ENCODE assay signal across 9 cellular contexts in the genomic region with DNA sequence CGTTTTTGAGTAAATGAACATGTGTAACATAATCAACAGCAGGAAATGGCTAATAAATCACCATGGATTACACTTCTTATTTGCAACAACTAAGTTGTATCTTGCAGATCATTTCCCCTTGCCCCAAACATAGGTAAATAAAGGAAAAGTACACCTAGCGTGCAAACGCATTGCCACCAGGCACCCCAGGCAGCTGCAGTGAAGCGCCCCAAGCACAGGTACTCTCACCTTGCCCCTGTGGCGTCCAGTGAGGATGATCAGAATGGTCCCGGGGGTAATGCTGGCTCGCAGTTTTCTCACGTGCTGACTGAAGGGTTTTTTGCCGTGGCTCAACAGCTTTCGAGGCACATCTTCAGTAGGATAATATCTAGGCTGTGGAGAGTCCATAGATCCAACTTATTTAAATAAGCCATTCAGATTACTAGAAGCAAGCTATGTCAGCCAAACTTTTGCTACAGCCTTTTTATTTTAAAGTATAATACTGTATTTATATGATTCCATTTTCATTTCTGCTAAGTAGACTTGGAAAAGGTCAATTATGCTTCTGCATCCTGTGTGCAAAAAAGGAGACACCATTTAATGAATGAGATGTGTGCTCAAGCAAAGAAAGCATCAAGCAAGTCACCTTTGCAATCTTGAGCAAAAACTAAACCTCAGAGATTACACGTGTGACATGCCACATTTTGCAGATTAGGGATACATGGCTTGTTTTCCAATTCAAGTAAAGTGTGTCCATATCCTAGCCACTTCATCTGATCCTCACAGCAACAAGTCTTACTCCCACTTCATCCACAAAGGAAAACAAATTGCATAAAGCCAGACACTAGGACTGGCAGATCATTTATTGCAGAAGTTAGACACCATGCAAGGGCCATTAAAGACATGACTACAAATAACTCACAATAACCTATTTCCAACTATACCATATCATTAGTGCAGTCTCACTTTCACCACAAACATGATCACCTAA. TPM values are rescaled to one million over a fixed set of nuclear protein-coding genes. Genes with fewer than 3 reads are reported as not detected.
DNase-seq lines count a peak whose midpoint lies in the region; ATAC-seq and TF ChIP-seq lines count a peak whose summit lies in the region.
"Had no signal": no experiment of that assay in that cellular context is flagged by ENCODE, and none has a peak within 500 bp of the region (broad histone marks: within the 10 kb centered on the region; RNA-seq: fewer than 3 reads in every experiment).

No MANE protein-coding gene starts in this region.

- no peaks in the 10 kb centered on the region for H3K9me3 Mint-ChIP-seq in activated CD4-positive, alpha-beta memory T cell treated with anti-CD3 and anti-CD28 coated beads, Interleukin-2, amount 10 ng/mL, durations not matched to agents 7 days and 5 days

- POLR2A ChIA-PET in A673 (lab: Charles Lee; ENCODE audit: low non-redundant PET) = no interaction called here
- POLR2A ChIA-PET in activated CD4-positive, alpha-beta memory T cell treated with anti-CD3 and anti-CD28 coated beads, Interleukin-2, amount 10 ng/mL, durations not matched to agents 7 days and 5 days (lab: Charles Lee) = interaction anchor here (1.0 to 1.6 kb wide), 2 partner anchors 11 to 281 kb away, joined by 4 to 6 read pairs; partner anchors contain the start of genes PTPN11 and TRAFD1

- no peaks in the 10 kb centered on the region for H3K9me3 ChIP-seq in A673 (ENCODE audit: low read depth, low read length, poor library complexity, severe bottlenecking)
- no peaks in the 10 kb centered on the region for H3K9me3 ChIP-seq in iPS-15b (ENCODE audit: control insufficient read depth, insufficient read depth, low read length)

- H3K4me3 Mint-ChIP-seq in activated CD4-positive, alpha-beta memory T cell treated with anti-CD3 and anti-CD28 coated beads, Interleukin-2, amount 10 ng/mL, durations not matched to agents 7 days and 5 days = peak overlapping the region; percentile 98

- H3K4me1 ChIP-seq in A673 (ENCODE audit: insufficient read depth, low read length, poor library complexity, severe bottlenecking) (peaks cover 12% of the 10 kb centered on the region), iPS-15b (ENCODE audit: control insufficient read depth, insufficient read depth, low read length) (no peaks in the 10 kb centered on the region), foreskin keratinocyte (peaks cover 15% of the 10 kb centered on the region)

- no peak overlapping the region for H3K27ac Mint-ChIP-seq in activated CD4-positive, alpha-beta memory T cell treated with anti-CD3 and anti-CD28 coated beads, Interleukin-2, amount 10 ng/mL, durations not matched to agents 7 days and 5 days

- H3K9ac ChIP-seq in iPS-15b (ENCODE audit: low read depth, low read length) = no peak overlapping the region

- H3K4me1 Mint-ChIP-seq in activated CD4-positive, alpha-beta memory T cell treated with anti-CD3 and anti-CD28 coated beads, Interleukin-2, amount 10 ng/mL, durations not matched to agents 7 days and 5 days = peaks cover 44% of the 10 kb centered on the region

- H3K27me3 ChIP-seq in A673 (replicated peaks; ENCODE audit: insufficient read depth, low read depth, low read length, poor library complexity) = no peaks in the 10 kb centered on the region
- no peaks in the 10 kb centered on the region for H3K27me3 ChIP-seq in iPS-15b (ENCODE audit: control insufficient read depth, insufficient read depth, low read length)
- H3K27me3 ChIP-seq in foreskin keratinocyte = no peaks in the 10 kb centered on the region

- peak overlapping the region; percentile 83 for H3K4me3 ChIP-seq in A673 (ENCODE audit: low read depth, low read length, poor library complexity, severe bottlenecking)
- H3K4me3 ChIP-seq in iPS-15b (ENCODE audit: low read depth, low read length) = peak overlapping the region; percentile 99
- peak overlapping the region in 1 of 2 donors; percentile 72 for H3K4me3 ChIP-seq in foreskin fibroblast (ENCODE audit: low read depth in 1 of 2, low read length in 2 of 2)

- ATAC-seq in HG03439 (IDR thresholded peaks at IDR 0.05; ENCODE audit: unreplicated experiment) (no peak), foreskin keratinocyte (no peak)

- intact Hi-C loops in A673 (cut with micrococcal nuclease; ENCODE audit: unreplicated experiment) = no loop called here

- peak; percentile 7 for TF ChIP-seq POLR2A in GM19193 (IDR thresholded peaks at IDR 0.05; ENCODE audit: extremely low read depth, insufficient read depth, insufficient read length)

- H3K36me3 Mint-ChIP-seq in activated CD4-positive, alpha-beta memory T cell treated with anti-CD3 and anti-CD28 coated beads, Interleukin-2, amount 10 ng/mL, durations not matched to agents 7 days and 5 days (ENCODE audit: low read depth) = peaks cover 55% of the 10 kb centered on the region

- no TSS peak for BruUV-seq in A673 (replicated peaks; lab: Mats Ljungman, UMichigan)

- H3K27ac ChIP-seq in A673 (ENCODE audit: low read depth, low read length, poor library complexity, severe bottlenecking) (peak overlapping the region; percentile 95), foreskin keratinocyte (no peak overlapping the region)

- no peak for TF ChIP-seq CTCF in A673 (conservative IDR thresholded peaks at IDR 0.05; ENCODE audit: low read depth, low read length)
- no peak for TF ChIP-seq CTCF in foreskin fibroblast (IDR thresholded peaks at IDR 0.05; ENCODE audit: low read depth, low read length)
- no peak for TF ChIP-seq CTCF in foreskin keratinocyte (conservative IDR thresholded peaks at IDR 0.05)

- DNase-seq in A673 (ENCODE audit: low spot score) (no peak), foreskin fibroblast (no peak), AG08396 (ENCODE audit: low spot score) (no peak), foreskin keratinocyte (no peak)
- DNase-seq in activated CD4-positive, alpha-beta memory T cell treated with anti-CD3 and anti-CD28 coated beads, Interleukin-2, amount 10 ng/mL, durations not matched to agents 7 days and 5 days = no peak
- DNase-seq: SIG-M5 had no signal

- H3K27me3 Mint-ChIP-seq in activated CD4-positive, alpha-beta memory T cell treated with anti-CD3 and anti-CD28 coated beads, Interleukin-2, amount 10 ng/mL, durations not matched to agents 7 days and 5 days = no peaks in the 10 kb centered on the region

- CTCF ChIA-PET in A673 (lab: Charles Lee) = interaction anchor here (0.6 kb wide), 1 partner anchor 790 kb away, joined by 5 read pairs; no protein-coding TSS in a partner anchor
- CTCF ChIA-PET in activated CD4-positive, alpha-beta memory T cell treated with anti-CD3 and anti-CD28 coated beads, Interleukin-2, amount 10 ng/mL, durations not matched to agents 7 days and 5 days (lab: Charles Lee) = interaction anchor here (1.3 to 1.9 kb wide), 2 partner anchors 27 to 209 kb away, joined by 3 to 5 read pairs; no protein-coding TSS in a partner anchor

- H3K36me3 ChIP-seq in A673 (ENCODE audit: insufficient read depth, low read length, poor library complexity, severe bottlenecking) (peaks cover 52% of the 10 kb centered on the region), iPS-15b (ENCODE audit: control insufficient read depth, insufficient read depth, low read length) (peaks cover 29% of the 10 kb centered on the region)

RNA-seq across cellular contexts. Expression of gene RPL6, which starts 2.6 kb away (rescaled TPM):
- 1,517 and 1,605 TPM in 2 replicates for total RNA-seq in A673 (2021)
- total RNA-seq in activated CD4-positive, alpha-beta memory T cell treated with anti-CD3 and anti-CD28 coated beads, Interleukin-2, amount 10 ng/mL, durations not matched to agents 7 days and 5 days = 100 to 1,000 TPM; 911 to 941 TPM
- 1,897 and 1,923 TPM in 2 replicates for total RNA-seq in foreskin keratinocyte
- polyA plus RNA-seq in foreskin keratinocyte = 2,205 and 2,270 TPM in 2 replicates

RNA-seq across cellular contexts. Expression of gene PTPN11, which starts 11.9 kb away (rescaled TPM):
- total RNA-seq in A673 (2021) = 157 and 158 TPM in 2 replicates
- total RNA-seq in activated CD4-positive, alpha-beta memory T cell treated with anti-CD3 and anti-CD28 coated beads, Interleukin-2, amount 10 ng/mL, durations not matched to agents 7 days and 5 days = 10 to 100 TPM; 88.1 to 92.3 TPM
- 120 and 139 TPM in 2 replicates for total RNA-seq in foreskin keratinocyte
- polyA plus RNA-seq in foreskin keratinocyte = 21.2 and 28.5 TPM in 2 replicates

RNA-seq across cellular contexts. Expression of gene HECTD4, which starts 24.6 kb away (rescaled TPM):
- 45.3 and 52.1 TPM in 2 replicates for total RNA-seq in A673 (2021)
- total RNA-seq in activated CD4-positive, alpha-beta memory T cell treated with anti-CD3 and anti-CD28 coated beads, Interleukin-2, amount 10 ng/mL, durations not matched to agents 7 days and 5 days = 10 to 100 TPM; 37.5 to 39.4 TPM
- 12.7 and 15.3 TPM in 2 replicates for total RNA-seq in foreskin keratinocyte
- polyA plus RNA-seq in foreskin keratinocyte = 6.4 and 6.7 TPM in 2 replicates
